Comparison of ENCODE assay signal across 3 cellular contexts in genomic region chr10:90929179-90929578, GRCh38.
TF ChIP-seq lines count a peak whose summit lies in the region.

No MANE protein-coding gene starts in this region.

TF ChIP-seq in A549, 52 proteins besides CTCF, POLR2A, EP300 and RAD21:
- TF ChIP-seq KDM1A (IDR thresholded peaks at IDR 0.05; ENCODE audit: low read depth) (no peak), TFCP2L1 (CRISPR knock-in tag; IDR thresholded peaks at IDR 0.05) (no peak), CBX8 (IDR thresholded peaks at IDR 0.05) (no peak), ELK1 (IDR thresholded peaks at IDR 0.05; ENCODE audit: low read depth, low read length) (no peak), RNF2 (IDR thresholded peaks at IDR 0.05; ENCODE audit: borderline replicate concordance, low read depth) (no peak), PBX3 (IDR thresholded peaks at IDR 0.05) (no peak), GATA3 (IDR thresholded peaks at IDR 0.05; ENCODE audit: borderline replicate concordance) (no peak), HES2 (IDR thresholded peaks at IDR 0.05) (no peak), RARB (CRISPR knock-in tag; IDR thresholded peaks at IDR 0.05) (no peak), KDM5A (IDR thresholded peaks at IDR 0.05) (no peak), BHLHE40 (IDR thresholded peaks at IDR 0.05; ENCODE audit: low read depth, low read length) (no peak), FOSB (CRISPR knock-in tag; IDR thresholded peaks at IDR 0.05) (no peak), JUN (IDR thresholded peaks at IDR 0.05) (no peak), NPAS2 (CRISPR knock-in tag; IDR thresholded peaks at IDR 0.05; ENCODE audit: borderline replicate concordance) (no peak), HMGXB4 (CRISPR knock-in tag; IDR thresholded peaks at IDR 0.05; ENCODE audit: borderline replicate concordance) (no peak), NR3C1 (IDR thresholded peaks at IDR 0.05) (no peak)
TF ChIP-seq in A549: peak in this region for 0.

TF ChIP-seq in IMR-90, 13 proteins besides CTCF, POLR2A, EP300 and RAD21:
- no peak for TF ChIP-seq MXI1 (IDR thresholded peaks at IDR 0.05; ENCODE audit: borderline replicate concordance, low read depth, low read length)
- TF ChIP-seq NFE2L2 (IDR thresholded peaks at IDR 0.05; ENCODE audit: low read depth, low read length), result no peak
- no peak for TF ChIP-seq USF2 (IDR thresholded peaks at IDR 0.05; ENCODE audit: low read depth, low read length)
- no peak for TF ChIP-seq RCOR1 (IDR thresholded peaks at IDR 0.05; ENCODE audit: insufficient replicate concordance, low read length)
- TF ChIP-seq ELK1 (IDR thresholded peaks at IDR 0.05; ENCODE audit: borderline replicate concordance, low read depth, low read length), result no peak
- no peak for TF ChIP-seq CHD1 (IDR thresholded peaks at IDR 0.05; ENCODE audit: low read depth, low read length)
- TF ChIP-seq BHLHE40 (IDR thresholded peaks at IDR 0.05; ENCODE audit: low read depth, low read length), result no peak
- no peak for TF ChIP-seq SMC3 (IDR thresholded peaks at IDR 0.05; ENCODE audit: low read depth, low read length)
- no peak for TF ChIP-seq CEBPB (IDR thresholded peaks at IDR 0.05; ENCODE audit: low read depth, low read length)
- TF ChIP-seq FOS (IDR thresholded peaks at IDR 0.05; ENCODE audit: low read depth, low read length), result no peak
- TF ChIP-seq MAZ (IDR thresholded peaks at IDR 0.05; ENCODE audit: borderline replicate concordance, low read depth, low read length), result no peak
- no peak for TF ChIP-seq MAFK (IDR thresholded peaks at IDR 0.05; ENCODE audit: low read depth, low read length)
- TF ChIP-seq RFX5 (IDR thresholded peaks at IDR 0.05; ENCODE audit: low read depth, low read length), result no peak

TF ChIP-seq in H1, 55 proteins besides CTCF, POLR2A, EP300 and RAD21:
- TF ChIP-seq PHF8 (conservative IDR thresholded peaks at IDR 0.05; ENCODE audit: low read depth, low read length) (no peak), EZH2 (IDR thresholded peaks at IDR 0.05; ENCODE audit: low read depth, low read length, severe bottlenecking) (peak; percentile 13), RNF2 (IDR thresholded peaks at IDR 0.05; ENCODE audit: borderline replicate concordance, low read depth, low read length, missing control alignments, poor library complexity, severe bottlenecking) (peak; percentile 53)
